In the genomic region with DNA sequence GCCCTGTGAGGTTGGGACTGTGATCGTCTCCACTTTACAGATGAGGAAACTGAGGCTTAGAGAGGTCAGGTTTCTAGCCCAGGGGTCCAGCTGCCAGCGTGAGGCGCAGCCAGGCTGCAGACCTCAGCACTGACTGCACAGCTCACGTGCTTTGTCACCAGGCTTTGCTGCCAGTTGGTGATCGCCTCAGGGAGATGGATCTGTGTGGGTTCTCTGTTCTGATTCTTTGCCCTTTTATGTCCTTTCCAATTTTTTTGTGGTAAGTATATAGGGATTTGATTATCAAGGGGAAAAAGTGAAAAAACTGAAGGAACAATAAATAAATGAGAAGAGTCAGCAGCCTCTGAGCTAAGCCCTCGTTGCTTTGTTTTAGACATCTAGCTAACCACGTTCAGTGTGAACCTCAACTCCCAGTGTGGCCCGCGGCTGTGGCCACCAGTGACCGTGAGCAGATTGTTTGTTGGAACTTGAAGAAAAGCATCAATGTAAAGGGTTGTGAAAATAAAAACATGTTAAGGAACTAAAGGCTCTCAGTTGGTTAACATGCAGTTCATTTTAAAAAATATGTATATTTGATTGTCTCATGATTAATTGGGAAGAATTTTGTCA, we compare ENCODE assay signal across 15 cellular contexts.
DNase-seq lines count a peak whose midpoint lies in the region; ATAC-seq and TF ChIP-seq lines count a peak whose summit lies in the region.
"Had no signal": no experiment of that assay in that cellular context is flagged by ENCODE, and none has a peak within 500 bp of the region (broad histone marks: within the 10 kb centered on the region; RNA-seq: fewer than 3 reads in every experiment).

No MANE protein-coding gene starts in this region.

- no peaks in the 10 kb centered on the region for H3K9me3 ChIP-seq in upper lobe of right lung
- H3K9me3 ChIP-seq: MG63 had no signal

- no peak for TF ChIP-seq CTCF in upper lobe of right lung (IDR thresholded peaks at IDR 0.05)

- no peaks in the 10 kb centered on the region for H3K4me1 ChIP-seq in upper lobe of right lung

- no peaks in the 10 kb centered on the region for H3K27me3 ChIP-seq in upper lobe of right lung
- H3K27me3 ChIP-seq: MG63 had no signal

- H3K4me3 ChIP-seq in upper lobe of right lung, result no peak overlapping the region
- H3K4me3 ChIP-seq: MG63 had no signal

- peak overlapping the region; percentile 89 for H3K27ac ChIP-seq in angular gyrus (ENCODE audit: low read depth, low read length)
- H3K27ac ChIP-seq in upper lobe of right lung, result peak overlapping the region; percentile 68

- intact Hi-C loops in head of caudate nucleus (cut with DNase I), result no loop called here
- intact Hi-C loops in upper lobe of right lung (cut with DNase I), result no loop called here

- ATAC-seq in upper lobe of right lung, result no peak
- ATAC-seq: CD8-positive, alpha-beta T cell; Panc1 had no signal

- peaks cover 6% of the 10 kb centered on the region for H3K36me3 ChIP-seq in upper lobe of right lung

- DNase-seq in head of caudate nucleus (peak in 41 of 42 donors; percentile 19 to 91 (median 69)), nucleus accumbens (lab: John Stamatoyannopoulos, UW) (peak in 45 of 56 donors; percentile 3 to 75 (median 39)), upper lobe of right lung (no peak), NCI-H2081 treated with DMSO at 0.1 percent for 48 hours (lab: John Stamatoyannopoulos, UW) (no peak), NCI-H345 treated with DMSO at 0.1 percent for 48 hours (lab: John Stamatoyannopoulos, UW; ENCODE audit: unreplicated experiment) (no peak), COR-L47 (lab: John Stamatoyannopoulos, UW) (no peak)
- DNase-seq: CD8-positive, alpha-beta T cell; GF-D8; MG63; NCI-H1105; NCI-H187; NCI-H82; Right ventricle myocardium superior had no signal

Comparison
In these comparisons a context has a peak if more than half of its experiments do, and no peak if none do; other contexts are left out.
1. DNase-seq: peak in head of caudate nucleus (41 of 42) and nucleus accumbens (45 of 56); none in upper lobe of right lung (single experiment), NCI-H2081 treated with DMSO at 0.1 percent for 48 hours (single experiment), NCI-H345 treated with DMSO at 0.1 percent for 48 hours (single experiment) and COR-L47 (single experiment).